ENCODE assay signal across 10 cellular contexts in the genomic region with DNA sequence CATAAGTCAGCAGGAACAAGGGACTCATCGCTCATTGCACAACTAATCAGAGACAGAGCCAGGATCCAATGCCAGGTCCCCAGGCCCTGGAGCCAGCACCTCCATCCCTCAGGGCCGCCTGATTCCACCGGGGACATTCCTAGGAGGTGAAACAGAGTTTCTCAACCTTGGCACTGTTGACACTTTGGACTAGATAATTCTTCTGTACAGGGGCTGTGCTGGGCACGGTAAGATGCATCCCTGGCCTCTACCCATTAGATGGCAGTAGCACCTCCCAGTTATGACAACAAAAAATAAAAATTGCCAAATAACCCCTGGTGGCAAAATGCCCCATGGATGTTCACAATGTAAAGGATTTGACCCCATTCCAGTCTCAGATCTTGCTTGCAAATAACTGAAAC.
DNase-seq lines count a peak whose midpoint lies in the region; ATAC-seq and TF ChIP-seq lines count a peak whose summit lies in the region.
"Had no signal": no experiment of that assay in that cellular context is flagged by ENCODE, and none has a peak within 500 bp of the region (broad histone marks: within the 10 kb centered on the region; RNA-seq: fewer than 3 reads in every experiment).

No MANE protein-coding gene starts in this region.

- no peak overlapping the region for H3K27ac Mint-ChIP-seq in activated CD8-positive, alpha-beta memory T cell treated with anti-CD3 and anti-CD28 coated beads, Interleukin-2, amount 10 ng/mL, durations not matched to agents 7 days and 5 days
- H3K27ac Mint-ChIP-seq: activated naive CD8-positive, alpha-beta T cell had no signal

- H3K4me1 ChIP-seq in IMR-90 (ENCODE audit: control insufficient read depth, insufficient read depth, low read length) (no peaks in the 10 kb centered on the region), right lobe of liver (peaks cover 0 to 7% (median 0%) of the 10 kb centered on the region in 4 donors)

- no peak overlapping the region for H4K91ac ChIP-seq in IMR-90 (ENCODE audit: insufficient read depth, low read depth, low read length)

- no peak overlapping the region for H4K5ac ChIP-seq in IMR-90 (ENCODE audit: low read depth, low read length)

- H3K18ac ChIP-seq in IMR-90 (ENCODE audit: low read depth, low read length): no peak overlapping the region

- peak; percentile 27; the same call in 1 of the 2 replicates for TF ChIP-seq RAD21 in IMR-90 (IDR thresholded peaks at IDR 0.05; ENCODE audit: low read length)

- ATAC-seq in IMR-90 (ENCODE audit: low read depth): peak; percentile 56
- peak; percentile 79 to 89 (median 84) for ATAC-seq in right lobe of liver
- no peak for ATAC-seq in GM18511 (IDR thresholded peaks at IDR 0.05; ENCODE audit: unreplicated experiment)
- no peak for ATAC-seq in activated CD8-positive, alpha-beta memory T cell treated with anti-CD3 and anti-CD28 coated beads, Interleukin-2, amount 10 ng/mL, durations not matched to agents 7 days and 5 days

- no peak overlapping the region for H2BK20ac ChIP-seq in IMR-90 (ENCODE audit: low read depth, low read length)

- WGBS in IMR-90 (ENCODE audit: extremely low coverage in 2 of 2, insufficient read length in 1 of 2), 2 experiments: no CpG with 5 or more reads among the region's 4 CpGs
- WGBS in right lobe of liver (ENCODE audit: insufficient coverage, low coverage, low lambda C conversion rate, missing lambda C conversion rate): 20% methylated on average over 4 of the region's 4 CpGs

- no peak overlapping the region for H3K14ac ChIP-seq in IMR-90 (replicated peaks; ENCODE audit: low read depth, low read length)

- no peaks in the 10 kb centered on the region for H4K20me1 ChIP-seq in IMR-90 (ENCODE audit: insufficient read depth, low read length)

- H3K9me1 ChIP-seq in IMR-90 (ENCODE audit: insufficient read depth, low read length): no peaks in the 10 kb centered on the region

- POLR2A ChIA-PET in IMR-90 (lab: Charles Lee; ENCODE audit: unreplicated experiment): no interaction called here

- no peak overlapping the region for H2AK9ac ChIP-seq in IMR-90 (replicated peaks; ENCODE audit: low read depth, low read length, poor library complexity)

- H2BK5ac ChIP-seq in IMR-90 (ENCODE audit: low read depth, low read length, poor library complexity, severe bottlenecking): no peak overlapping the region

- no peak overlapping the region for H4K8ac ChIP-seq in IMR-90 (ENCODE audit: low read depth in 2 of 2, low read length in 2 of 2)

- H3K79me1 ChIP-seq in IMR-90 (ENCODE audit: low read depth in 1 of 2, low read length in 2 of 2): no peaks in the 10 kb centered on the region

- DNase-seq in EH (ENCODE audit: low read depth): peak; percentile 12
- no peak for DNase-seq in IMR-90
- DNase-seq in right lobe of liver: peak in 1 of 3 donors; percentile 41
- no peak for DNase-seq in activated CD8-positive, alpha-beta memory T cell treated with anti-CD3 and anti-CD28 coated beads, Interleukin-2, amount 50 U/mL, for 4 hours
- no peak for DNase-seq in dedifferentiated amniotic fluid mesenchymal stem cell (ENCODE audit: extremely low spot score)
- DNase-seq in activated CD8-positive, alpha-beta memory T cell treated with anti-CD3 and anti-CD28 coated beads, Interleukin-2, amount 10 ng/mL, durations not matched to agents 7 days and 5 days: no peak

- no peak overlapping the region for H2AFZ ChIP-seq in IMR-90 (replicated peaks; ENCODE audit: low read length, poor library complexity)

- H3K4me2 ChIP-seq in IMR-90 (ENCODE audit: low read depth, low read length): no peak overlapping the region

- H3K4me3 Mint-ChIP-seq in activated CD8-positive, alpha-beta memory T cell treated with anti-CD3 and anti-CD28 coated beads, Interleukin-2, amount 10 ng/mL, durations not matched to agents 7 days and 5 days: no peak overlapping the region
- H3K4me3 Mint-ChIP-seq: activated naive CD8-positive, alpha-beta T cell had no signal

- TF ChIP-seq CTCF in IMR-90 (conservative IDR thresholded peaks at IDR 0.05; ENCODE audit: low read depth, low read length) (peak; percentile 31; the same call in 1 of the 2 replicates), VCaP (conservative IDR thresholded peaks at IDR 0.05) (peak; percentile 90), right lobe of liver (IDR thresholded peaks at IDR 0.05) (peak; percentile 41 to 49 (median 44))

- no peak overlapping the region for H2BK15ac ChIP-seq in IMR-90 (ENCODE audit: low read depth, low read length)

- no peak for TF ChIP-seq POLR2A in IMR-90 (IDR thresholded peaks at IDR 0.05; ENCODE audit: low read depth, low read length)
- no peak for TF ChIP-seq POLR2A in right lobe of liver (IDR thresholded peaks at IDR 0.05)

- no peaks in the 10 kb centered on the region for H3K36me3 ChIP-seq in IMR-90 (ENCODE audit: control insufficient read depth, insufficient read depth, low read length)
- no peaks in the 10 kb centered on the region for H3K36me3 ChIP-seq in right lobe of liver

- in situ Hi-C loops in IMR-90 (cut with MboI; ENCODE audit: low sequenced_read_pairs): no loop called here

- no peak overlapping the region for H3K23ac ChIP-seq in IMR-90 (ENCODE audit: low read depth, low read length)

- H3K36me3 Mint-ChIP-seq in activated CD8-positive, alpha-beta memory T cell treated with anti-CD3 and anti-CD28 coated beads, Interleukin-2, amount 10 ng/mL, durations not matched to agents 7 days and 5 days: no peaks in the 10 kb centered on the region
- H3K36me3 Mint-ChIP-seq: activated naive CD8-positive, alpha-beta T cell had no signal

- CTCF ChIA-PET in IMR-90 (lab: Yijun Ruan, JAX): interaction anchor here (1.6 kb wide), 1 partner anchor 84 kb away, joined by 5 read pairs; no protein-coding TSS in a partner anchor
- CTCF ChIA-PET in activated CD8-positive, alpha-beta memory T cell treated with anti-CD3 and anti-CD28 coated beads, Interleukin-2, amount 10 ng/mL, durations not matched to agents 7 days and 5 days (lab: Charles Lee): interaction anchor here (1.4 kb wide), 1 partner anchor 10 kb away, joined by 3 read pairs; no protein-coding TSS in a partner anchor

- peaks cover 28% of the 10 kb centered on the region for H3K27me3 Mint-ChIP-seq in activated CD8-positive, alpha-beta memory T cell treated with anti-CD3 and anti-CD28 coated beads, Interleukin-2, amount 10 ng/mL, durations not matched to agents 7 days and 5 days

- no peak overlapping the region for H3K4me3 ChIP-seq in IMR-90 (ENCODE audit: insufficient read depth, low read depth, low read length)
- no peak overlapping the region for H3K4me3 ChIP-seq in right lobe of liver
- H3K4me3 ChIP-seq: lung had no signal

- H3K4ac ChIP-seq in IMR-90 (ENCODE audit: low read depth, low read length): no peak overlapping the region

- BruUV-seq in IMR-90 (replicated peaks; lab: Mats Ljungman, UMichigan): no TSS peak

- dilution Hi-C loops in IMR-90 (cut with HindIII; ENCODE audit: low sequenced_read_pairs, unreplicated experiment): no loop called here

- intact Hi-C loops in IMR-90 (cut with micrococcal nuclease): loop anchor here (2.0 kb wide), 1 partner anchor 224 kb away; no protein-coding TSS in a partner anchor
- intact Hi-C loops in right lobe of liver (cut with DNase I): no loop called here

- no peaks in the 10 kb centered on the region for H3K9me3 Mint-ChIP-seq in activated CD8-positive, alpha-beta memory T cell treated with anti-CD3 and anti-CD28 coated beads, Interleukin-2, amount 10 ng/mL, durations not matched to agents 7 days and 5 days (ENCODE audit: low read depth)

- no peak overlapping the region for H2AK5ac ChIP-seq in IMR-90 (ENCODE audit: low read depth, low read length)

- no peak overlapping the region for H3K56ac ChIP-seq in IMR-90 (ENCODE audit: extremely low read depth, insufficient read depth, low read length)

- H3K4me1 Mint-ChIP-seq in activated CD8-positive, alpha-beta memory T cell treated with anti-CD3 and anti-CD28 coated beads, Interleukin-2, amount 10 ng/mL, durations not matched to agents 7 days and 5 days: no peaks in the 10 kb centered on the region

- no peaks in the 10 kb centered on the region for H3K9me3 ChIP-seq in IMR-90 (ENCODE audit: control insufficient read depth, insufficient read depth, low read length)
- H3K9me3 ChIP-seq in right lobe of liver: no peaks in the 10 kb centered on the region

- H3K9ac ChIP-seq in IMR-90 (ENCODE audit: low read depth, low read length): no peak overlapping the region

- H2BK120ac ChIP-seq in IMR-90 (ENCODE audit: low read depth, low read length): no peak overlapping the region

- H3K27ac ChIP-seq in IMR-90 (ENCODE audit: insufficient read depth, low read length) (no peak overlapping the region), VCaP (peak overlapping the region; percentile 53), right lobe of liver (no peak overlapping the region)

- H3K27me3 ChIP-seq in IMR-90 (ENCODE audit: control insufficient read depth, insufficient read depth, low read length): peaks cover 7% of the 10 kb centered on the region
- H3K27me3 ChIP-seq in right lobe of liver: no peaks in the 10 kb centered on the region

TF ChIP-seq in IMR-90, 13 proteins besides CTCF, POLR2A, EP300 and RAD21:
- no peak for TF ChIP-seq RFX5 (IDR thresholded peaks at IDR 0.05; ENCODE audit: low read depth, low read length)
TF ChIP-seq in IMR-90: peak in this region for 0.

Comparison
In these comparisons a context has a peak if more than half of its experiments do, and no peak if none do; other contexts are left out.
1. ATAC-seq: peak in IMR-90 (single experiment) and right lobe of liver (4 of 4); none in GM18511 (single experiment) and activated CD8-positive, alpha-beta memory T cell treated with anti-CD3 and anti-CD28 coated beads, Interleukin-2, amount 10 ng/mL, durations not matched to agents 7 days and 5 days (single experiment).
2. CTCF ChIP-seq: peak in every context shown above with its lines; median percentile 90 in VCaP; 44 in right lobe of liver; 31 in IMR-90.